Comparison of ENCODE assay signal across 13 cellular contexts in genomic region chr6:156794963-156795362, GRCh38. TPM values are rescaled to one million over a fixed set of nuclear protein-coding genes. Genes with fewer than 3 reads are reported as not detected.
A peak's percentile ranks its signal among the peaks of the same experiment; 100 is the strongest.
DNase-seq lines count a peak whose midpoint lies in the region; ATAC-seq, FAIRE-seq and TF ChIP-seq lines count a peak whose summit lies in the region.
"Had no signal": no experiment of that assay in that cellular context is flagged by ENCODE, and none has a peak within 500 bp of the region (broad histone marks: within the 10 kb centered on the region; RNA-seq: fewer than 3 reads in every experiment).

No MANE protein-coding gene starts in this region.

- H3K9me3 ChIP-seq in cardiac muscle cell (ENCODE audit: low read depth) (no peaks in the 10 kb centered on the region), K562 (replicated peaks; ENCODE audit: control insufficient read depth, insufficient read depth, low read depth, low read length) (no peaks in the 10 kb centered on the region), PC-9 (ENCODE audit: insufficient read depth, low read depth) (no peaks in the 10 kb centered on the region), left ventricle myocardium inferior (replicated peaks) (no peaks in the 10 kb centered on the region)
- H3K9me3 ChIP-seq: adrenal gland, BE2C had no signal

- TF ChIP-seq EP300 in K562 (IDR thresholded peaks at IDR 0.05; ENCODE audit: low read length) = no peak

- CTCF ChIA-PET in K562 (lab: Yijun Ruan, JAX; ENCODE audit: low intra/inter-chr PET ratio) = no interaction called here
- CTCF ChIA-PET in PC-9 (lab: Charles Lee) = no interaction called here

- TF ChIP-seq RAD21 in K562 (CRISPR knock-in tag; conservative IDR thresholded peaks at IDR 0.05 in 1 of 2, IDR thresholded peaks at IDR 0.05 in 1 of 2) = no peak

- no peak for ATAC-seq in Right ventricle myocardium inferior
- peak; percentile 52 for ATAC-seq in HG02981 (IDR thresholded peaks at IDR 0.05; ENCODE audit: unreplicated experiment)
- peak; percentile 21 for ATAC-seq in K562
- ATAC-seq in stimulated activated naive CD8-positive, alpha-beta T cell treated with anti-CD3 and anti-CD28 coated beads, Interleukin-15, Interleukin-2, amounts not matched to agents 100 U/mL and 50 U/mL, for 24 hours = peak; percentile 63
- ATAC-seq: HCT116 had no signal

- peak overlapping the region in 1 of 2 experiments; percentile 57; a peak in 1 of 4 replicates for H3K9ac ChIP-seq in K562 (ENCODE audit: insufficient read depth in 1 of 2, low read depth in 2 of 2, low read length in 2 of 2)

- BruUV-seq in K562 (replicated peaks; lab: Mats Ljungman, UMichigan) (no TSS peak), PC-9 (replicated peaks; lab: Mats Ljungman, UMichigan) (no TSS peak)

- peak; percentile 33; the same call in 1 of the 2 replicates for TF ChIP-seq POLR2A in K562 (conservative IDR thresholded peaks at IDR 0.05)

- POLR2A ChIA-PET in K562 (lab: Yijun Ruan, JAX) (interaction anchor here (0.7 kb wide), 1 partner anchor 15 kb away, joined by 3 read pairs; no protein-coding TSS in a partner anchor), PC-9 (lab: Charles Lee; ENCODE audit: unreplicated experiment) (no interaction called here)

- H3K27ac ChIP-seq in cardiac muscle cell = peak overlapping the region; percentile 58
- H3K27ac ChIP-seq in K562 (ENCODE audit: extremely low read depth, low read depth, low read length) = no peak overlapping the region
- no peak overlapping the region for H3K27ac ChIP-seq in PC-9
- no peak overlapping the region for H3K27ac ChIP-seq in left ventricle myocardium inferior (replicated peaks)

- H2AFZ ChIP-seq in K562 (ENCODE audit: low read depth, low read length) (no peak overlapping the region), PC-9 (no peak overlapping the region)

- no peaks in the 10 kb centered on the region for H3K9me2 ChIP-seq in PC-9 (ENCODE audit: insufficient read depth)

- no peaks in the 10 kb centered on the region for H3K9me1 ChIP-seq in K562 (ENCODE audit: control insufficient read depth, insufficient read depth, low read length)

- no peak for FAIRE-seq in K562 (lab: Jason Lieb, UNC)

- H3K27me3 ChIP-seq in cardiac muscle cell = no peaks in the 10 kb centered on the region
- H3K27me3 ChIP-seq in K562 (ENCODE audit: control insufficient read depth in 2 of 2, insufficient read depth in 2 of 2, low read length in 2 of 2) = no peaks in the 10 kb centered on the region
- no peaks in the 10 kb centered on the region for H3K27me3 ChIP-seq in PC-9 (ENCODE audit: insufficient read depth, low read depth)
- no peaks in the 10 kb centered on the region for H3K27me3 ChIP-seq in left ventricle myocardium inferior (ENCODE audit: low read depth)
- H3K27me3 ChIP-seq: adrenal gland, BE2C had no signal

- no peaks in the 10 kb centered on the region for H3F3A ChIP-seq in PC-9 (ENCODE audit: insufficient read depth, low read depth)

- intact Hi-C loops in Right ventricle myocardium inferior (cut with DNase I) = loop anchor here (5.0 kb wide), 1 partner anchor 37 kb away; no protein-coding TSS in a partner anchor
- intact Hi-C loops in K562 (cut with micrococcal nuclease) = no loop called here
- intact Hi-C loops in PC-9 (cut with micrococcal nuclease; ENCODE audit: unreplicated experiment) = no loop called here
- intact Hi-C loops in left ventricle myocardium inferior (cut with micrococcal nuclease) = no loop called here

- H3K4me3 ChIP-seq in cardiac muscle cell (no peak overlapping the region), K562 (no peak overlapping the region), PC-9 (no peak overlapping the region), left ventricle myocardium inferior (no peak overlapping the region)
- H3K4me3 ChIP-seq: adrenal gland had no signal

- H3K36me3 ChIP-seq in cardiac muscle cell = no peaks in the 10 kb centered on the region
- H3K36me3 ChIP-seq in K562 (ENCODE audit: control insufficient read depth, insufficient read depth, low read length) = no peaks in the 10 kb centered on the region
- H3K36me3 ChIP-seq in PC-9 (ENCODE audit: low read depth) = no peaks in the 10 kb centered on the region
- no peaks in the 10 kb centered on the region for H3K36me3 ChIP-seq in left ventricle myocardium inferior
- H3K36me3 ChIP-seq: adrenal gland had no signal

- WGBS in K562 (ENCODE audit: insufficient coverage, low coverage, missing lambda C conversion rate) = 65% methylated on average over 10 of the region's 10 CpGs

- in situ Hi-C loops in K562 (cut with MboI) = no loop called here

- TF ChIP-seq CTCF in cardiac muscle cell (IDR thresholded peaks at IDR 0.05; ENCODE audit: low read depth, low read length) (no peak), K562 (IDR thresholded peaks at IDR 0.05 in 2 of 3, conservative IDR thresholded peaks at IDR 0.05 in 1 of 3; ENCODE audit: insufficient read depth in 2 of 3, low read depth in 1 of 3, low read length in 3 of 3) (no peak), PC-9 (conservative IDR thresholded peaks at IDR 0.05) (no peak), left ventricle myocardium inferior (IDR thresholded peaks at IDR 0.05; ENCODE audit: borderline replicate concordance) (no peak)

- DNase-seq in cardiac muscle cell (ENCODE audit: low read depth in 1 of 2, low spot score in 1 of 2) = no peak
- no peak for DNase-seq in Right ventricle myocardium inferior (ENCODE audit: missing footprints)
- DNase-seq in K562 (ENCODE audit: extremely low read depth in 1 of 4, low spot score in 3 of 4) = no peak
- no peak for DNase-seq in stimulated activated naive CD8-positive, alpha-beta T cell treated with anti-CD3 and anti-CD28 coated beads, Interleukin-15, Interleukin-2, amounts not matched to agents 100 U/mL and 50 U/mL, for 24 hours
- DNase-seq in OCI-M2 (lab: John Stamatoyannopoulos, UW; ENCODE audit: unreplicated experiment) = no peak
- DNase-seq in PC-9 = no peak
- DNase-seq in left ventricle myocardium inferior = no peak
- DNase-seq: BE2C, hypothalamus, NCI-H69 had no signal

- H3K79me2 ChIP-seq in K562 (ENCODE audit: control insufficient read depth, insufficient read depth, low read length) = peaks cover 96% of the 10 kb centered on the region
- H3K79me2 ChIP-seq in PC-9 (ENCODE audit: low read depth) = peaks cover 88% of the 10 kb centered on the region

- H3K4me1 ChIP-seq in cardiac muscle cell (ENCODE audit: low read depth) (peaks cover 40% of the 10 kb centered on the region), K562 (replicated peaks in 1 of 2; ENCODE audit: control insufficient read depth in 2 of 2, insufficient read depth in 2 of 2, low read length in 2 of 2) (peaks cover 7 to 12% of the 10 kb centered on the region in 2 experiments), PC-9 (replicated peaks; ENCODE audit: insufficient read depth) (0 out of 2 replicates have a peak, but pooled peaks cover 5% of the 10 kb centered on the region), left ventricle myocardium inferior (peaks cover 98% of the 10 kb centered on the region)

- H4K20me1 ChIP-seq in K562 (replicated peaks; ENCODE audit: control insufficient read depth, insufficient read depth, low read length) (peaks cover 28% of the 10 kb centered on the region; the same call in 1 of the 2 replicates), PC-9 (ENCODE audit: insufficient read depth) (peaks cover 21% of the 10 kb centered on the region)

- H3K4me2 ChIP-seq in K562 (ENCODE audit: insufficient read depth, low read length) (no peak overlapping the region), PC-9 (no peak overlapping the region)

TF ChIP-seq in K562, 482 proteins besides CTCF, POLR2A, EP300 and RAD21 (continues in another document):
- TF ChIP-seq BACH1 (tag; IDR thresholded peaks at IDR 0.05) = no peak
- no peak for TF ChIP-seq HMG20B (CRISPR knock-in tag; IDR thresholded peaks at IDR 0.05)
- no peak for TF ChIP-seq RUNX1 (IDR thresholded peaks at IDR 0.05; ENCODE audit: low read depth)
- TF ChIP-seq MYNN (IDR thresholded peaks at IDR 0.05) = no peak
- no peak for TF ChIP-seq MYNN (CRISPR knock-in tag; IDR thresholded peaks at IDR 0.05)
- TF ChIP-seq RFX5 (IDR thresholded peaks at IDR 0.05; ENCODE audit: low read depth, low read length) = no peak
- TF ChIP-seq PRMT5 (CRISPR knock-in tag; IDR thresholded peaks at IDR 0.05) = no peak
- TF ChIP-seq EZH2 (IDR thresholded peaks at IDR 0.05; ENCODE audit: borderline replicate concordance, low read depth, low read length) = no peak
- no peak for TF ChIP-seq PYGO2 (tag; IDR thresholded peaks at IDR 0.05)
- TF ChIP-seq ZNF282 (CRISPR knock-in tag; IDR thresholded peaks at IDR 0.05) = no peak
- no peak for TF ChIP-seq TCF15 (CRISPR knock-in tag; IDR thresholded peaks at IDR 0.05)
- no peak for TF ChIP-seq BRCA1 (IDR thresholded peaks at IDR 0.05)
- TF ChIP-seq BRCA1 (CRISPR knock-in tag; IDR thresholded peaks at IDR 0.05) = no peak
- TF ChIP-seq GABPB2 (CRISPR knock-in tag; conservative IDR thresholded peaks at IDR 0.05) = no peak
- no peak for TF ChIP-seq GTF2F1 (IDR thresholded peaks at IDR 0.05; ENCODE audit: low read depth, low read length)

RNA-seq across cellular contexts. Expression of gene ARID1B, which starts 17.8 kb away (rescaled TPM):
- total RNA-seq in cardiac muscle cell (33.7 and 72.7 TPM in 2 replicates), Right ventricle myocardium inferior (46.4 TPM), K562 (2014; rRNA removed) (19.3 and 21.3 TPM in 2 replicates), K562 (2014; rRNA removed; fragmentation: Illumina TruSeq; extraction: Trizol) (32.9 and 37.6 TPM in 2 replicates), K562 (2015; rRNA removed; fragmentation: Illumina TruSeq; extraction: Trizol) (33.7 and 34.3 TPM in 2 replicates), K562 (2021) (48.6 and 50.5 TPM in 2 replicates), PC-9 (2021) (38.8 and 42.8 TPM in 2 replicates), left ventricle myocardium inferior (43.4 TPM)
- polyA plus RNA-seq in cardiac muscle cell (41.9 and 59.8 TPM in 2 replicates), K562 (2011; rRNA removed) (20.5 and 20.7 TPM in 2 replicates), K562 (2014; fragmentation: Illumina TruSeq; extraction: Trizol) (26.2 and 30.1 TPM in 2 replicates), K562 (2014; fragmentation: Nextera tagmentation; extraction: Ambion mirVana) (10 to 100 TPM; 12.5 to 25.8 TPM), K562 (2014; rRNA removed) (21.8 and 22.3 TPM in 2 replicates)
- total RNA-seq in K562 (2011; cell fraction: chromatin; rRNA removed; ENCODE audit: low replicate concordance) = 166 and 348 TPM in 2 replicates
- 89.6 and 106 TPM in 2 replicates for total RNA-seq in K562 (2011; cell fraction: nucleolus; rRNA removed)
- 226 and 418 TPM in 2 replicates for total RNA-seq in K562 (2011; cell fraction: nucleoplasm; rRNA removed)
- 16.9 and 20.5 TPM in 2 replicates for polyA plus RNA-seq in K562 (2011; cell fraction: cytosol; rRNA removed)
- polyA plus RNA-seq in K562 (2011; cell fraction: nucleus; rRNA removed) = 46.8 and 68.6 TPM in 2 replicates
- 25.9 and 27.1 TPM in 2 replicates for polyA plus RNA-seq in K562 (2012)
- polyA minus RNA-seq in K562 (2011; rRNA and poly(A)+ RNA removed) = 81.8 and 86.3 TPM in 2 replicates
- polyA minus RNA-seq in K562 (2011; cell fraction: cytosol; rRNA and poly(A)+ RNA removed) = 64.9 and 82.5 TPM in 2 replicates
- polyA minus RNA-seq in K562 (2011; cell fraction: nucleus; rRNA and poly(A)+ RNA removed) = 157 and 175 TPM in 2 replicates
